Comparison of ENCODE assay signal across 19 cellular contexts in the genomic region with DNA sequence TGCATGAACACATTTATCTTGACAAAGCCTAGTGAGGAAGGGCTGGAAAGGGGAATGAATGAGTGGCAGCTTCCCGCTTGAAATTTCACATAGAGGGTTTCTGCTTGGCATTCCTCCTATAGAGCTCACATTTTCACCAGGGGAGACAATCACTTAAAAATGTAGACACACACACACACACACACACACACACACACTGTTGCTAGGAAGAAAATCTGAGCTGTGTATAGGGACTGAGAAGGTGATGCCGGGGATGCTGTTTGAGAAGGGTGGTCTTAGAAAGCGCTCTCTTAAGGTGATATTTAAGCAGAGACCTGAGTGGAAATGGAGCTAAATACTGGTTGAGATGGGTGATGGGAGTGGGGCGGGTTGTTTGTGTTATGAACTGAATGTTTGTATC.
DNase-seq lines count a peak whose midpoint lies in the region; FAIRE-seq and TF ChIP-seq lines count a peak whose summit lies in the region.
"Had no signal": no experiment of that assay in that cellular context is flagged by ENCODE, and none has a peak within 500 bp of the region (broad histone marks: within the 10 kb centered on the region; RNA-seq: fewer than 3 reads in every experiment).

No MANE protein-coding gene starts in this region.

- intact Hi-C loops in endothelial cell of umbilical vein (cut with micrococcal nuclease) (no loop called here), lower leg skin (cut with DNase I; ENCODE audit: low total_unique reads) (no loop called here)

- no TSS peak for BruUV-seq in endothelial cell of umbilical vein (replicated peaks; lab: Mats Ljungman, UMichigan)

- peaks cover 22% of the 10 kb centered on the region for H3K4me1 Mint-ChIP-seq in type B pancreatic cell (ENCODE audit: unreplicated experiment)

- CTCF ChIA-PET in endothelial cell of umbilical vein (lab: Charles Lee), result interaction anchor here (2.1 kb wide), 1 partner anchor 189 kb away, joined by 9 read pairs; no protein-coding TSS in a partner anchor

- peaks cover 10% of the 10 kb centered on the region for H3K4me1 ChIP-seq in endothelial cell of umbilical vein (ENCODE audit: control insufficient read depth, extremely low read depth, insufficient read depth, low read length)
- H3K4me1 ChIP-seq: BE2C had no signal

- no peaks in the 10 kb centered on the region for H3K9me3 ChIP-seq in KOPT-K1 (ENCODE audit: insufficient read depth, low read length, poor library complexity, severe bottlenecking)
- H3K9me3 ChIP-seq in endothelial cell of umbilical vein (replicated peaks; ENCODE audit: control insufficient read depth, insufficient read depth, low read length), result no peaks in the 10 kb centered on the region
- H3K9me3 ChIP-seq: BE2C, Caco-2 had no signal

- FAIRE-seq in endothelial cell of umbilical vein (lab: Jason Lieb, UNC) (no peak), H54 (lab: Jason Lieb, UNC) (no peak)
- FAIRE-seq: A204.1, D721Med had no signal

- H3K36me3 Mint-ChIP-seq in type B pancreatic cell, result peaks cover 3% of the 10 kb centered on the region

- H3K27ac Mint-ChIP-seq in type B pancreatic cell, result no peak overlapping the region
- H3K27ac Mint-ChIP-seq: CD4-positive, CD25-positive, alpha-beta regulatory T cell; HFFc6 had no signal

- H3K4me2 ChIP-seq in endothelial cell of umbilical vein (ENCODE audit: insufficient read depth, low read length), result no peak overlapping the region

- H3K9ac ChIP-seq in endothelial cell of umbilical vein (replicated peaks; ENCODE audit: extremely low read depth, insufficient read depth, low read length), result no peak overlapping the region

- H3K4me3 ChIP-seq in endothelial cell of umbilical vein (replicated peaks in 1 of 3; ENCODE audit: insufficient read depth in 1 of 3, low read depth in 1 of 3, low read length in 3 of 3) (no peak overlapping the region), lower leg skin (ENCODE audit: low read depth, poor library complexity, severe bottlenecking) (no peak overlapping the region)

- H2AFZ ChIP-seq in endothelial cell of umbilical vein (ENCODE audit: low read depth, low read length), result no peak overlapping the region

- H3K27me3 ChIP-seq in endothelial cell of umbilical vein (ENCODE audit: control insufficient read depth in 2 of 2, insufficient read depth in 2 of 2, low read length in 2 of 2), result no peaks in the 10 kb centered on the region
- H3K27me3 ChIP-seq: BE2C had no signal

- no peaks in the 10 kb centered on the region for H3K27me3 Mint-ChIP-seq in type B pancreatic cell
- H3K27me3 Mint-ChIP-seq: CD4-positive, CD25-positive, alpha-beta regulatory T cell had no signal

- dilution Hi-C loops in endothelial cell of umbilical vein (cut with MboI; ENCODE audit: extremely low pct_ligation_motif_present, low sequenced_read_pairs), result no loop called here

- H3K27ac ChIP-seq in KOPT-K1 (ENCODE audit: low read depth, low read length, poor library complexity, severe bottlenecking) (peak overlapping the region; percentile 1), endothelial cell of umbilical vein (ENCODE audit: insufficient read depth, low read depth, low read length) (no peak overlapping the region)
- H3K27ac ChIP-seq: HL-60 had no signal

- peak; percentile 23 for DNase-seq in RPMI8226
- DNase-seq in endothelial cell of umbilical vein (ENCODE audit: low read depth, low spot score), result peak; percentile 9
- DNase-seq in type B pancreatic cell (ENCODE audit: extremely low spot score, unreplicated experiment), result no peak
- DNase-seq in lower leg skin (ENCODE audit: low spot score in 2 of 2), result no peak
- DNase-seq in H54 (ENCODE audit: insufficient read length, low spot score), result no peak
- no peak for DNase-seq in NCI-H2081 treated with DMSO at 0.1 percent for 48 hours (lab: John Stamatoyannopoulos, UW)
- DNase-seq: ACHN, Caco-2, DMS153, DMS79, GF-D8, HCEC 1CT, HFFc6 had no signal

- H3K9me3 Mint-ChIP-seq in type B pancreatic cell, result no peaks in the 10 kb centered on the region

- 87% methylated on average over 4 of the region's 4 CpGs for WGBS in lower leg skin, 2 donors

- no peaks in the 10 kb centered on the region for H3K79me2 ChIP-seq in endothelial cell of umbilical vein (ENCODE audit: control insufficient read depth, insufficient read depth, low read length)

- TF ChIP-seq CTCF in endothelial cell of umbilical vein (IDR thresholded peaks at IDR 0.05; ENCODE audit: extremely low read depth in 1 of 2, insufficient read depth in 1 of 2, low read depth in 1 of 2, low read length in 2 of 2), result no peak
- no peak for TF ChIP-seq CTCF in type B pancreatic cell (conservative IDR thresholded peaks at IDR 0.05)
- no peak for TF ChIP-seq CTCF in lower leg skin (IDR thresholded peaks at IDR 0.05)

- TF ChIP-seq POLR2A in endothelial cell of umbilical vein (IDR thresholded peaks at IDR 0.05; ENCODE audit: low read depth, low read length) (no peak), lower leg skin (IDR thresholded peaks at IDR 0.05) (no peak), H54 (IDR thresholded peaks at IDR 0.05; ENCODE audit: low read depth, low read length) (no peak)

- peak overlapping the region; percentile 7 for H3K4me3 Mint-ChIP-seq in type B pancreatic cell
- H3K4me3 Mint-ChIP-seq: CD4-positive, CD25-positive, alpha-beta regulatory T cell; HFFc6 had no signal

- H3K36me3 ChIP-seq in KOPT-K1 (ENCODE audit: insufficient read depth, low read length) (no peaks in the 10 kb centered on the region), endothelial cell of umbilical vein (ENCODE audit: control insufficient read depth in 2 of 2, extremely low read depth in 1 of 2, insufficient read depth in 2 of 2, low read length in 2 of 2) (no peaks in the 10 kb centered on the region)
- H3K36me3 ChIP-seq: BE2C had no signal

- POLR2A ChIA-PET in endothelial cell of umbilical vein (lab: Charles Lee), result interaction anchor here (0.7 kb wide), 1 partner anchor 31 kb away, joined by 3 read pairs; no protein-coding TSS in a partner anchor

- no peaks in the 10 kb centered on the region for H4K20me1 ChIP-seq in endothelial cell of umbilical vein (replicated peaks; ENCODE audit: control insufficient read depth, extremely low read depth, insufficient read depth, low read length)

- no peaks in the 10 kb centered on the region for H3K9me1 ChIP-seq in endothelial cell of umbilical vein (replicated peaks; ENCODE audit: control insufficient read depth, extremely low read depth, insufficient read depth, low read length)

TF ChIP-seq in endothelial cell of umbilical vein, 7 proteins besides CTCF, POLR2A, EP300 and RAD21:
- no peak for TF ChIP-seq GATA2 (IDR thresholded peaks at IDR 0.05; ENCODE audit: insufficient read depth, insufficient read length, low read depth, low read length)
- TF ChIP-seq, protein P1, sequence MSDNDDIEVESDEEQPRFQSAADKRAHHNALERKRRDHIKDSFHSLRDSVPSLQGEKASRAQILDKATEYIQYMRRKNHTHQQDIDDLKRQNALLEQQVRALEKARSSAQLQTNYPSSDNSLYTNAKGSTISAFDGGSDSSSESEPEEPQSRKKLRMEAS (IDR thresholded peaks at IDR 0.05; ENCODE audit: insufficient read depth, insufficient read length), result no peak
- TF ChIP-seq MYC (IDR thresholded peaks at IDR 0.05; ENCODE audit: low read depth, low read length), result no peak
- TF ChIP-seq JUN (IDR thresholded peaks at IDR 0.05; ENCODE audit: borderline replicate concordance, insufficient read depth, insufficient read length, low read depth), result no peak
- no peak for TF ChIP-seq EZH2 (IDR thresholded peaks at IDR 0.05; ENCODE audit: borderline replicate concordance, low read depth, low read length, severe bottlenecking)
- no peak for TF ChIP-seq FOS (IDR thresholded peaks at IDR 0.05; ENCODE audit: borderline replicate concordance, insufficient read depth, low read length)
- TF ChIP-seq POLR2AphosphoS5 (IDR thresholded peaks at IDR 0.05; ENCODE audit: insufficient read depth, low read depth, low read length), result no peak

Comparison
In these comparisons a context has a peak if more than half of its experiments do, and no peak if none do; other contexts are left out.
1. DNase-seq: peak in RPMI8226 (single experiment) and endothelial cell of umbilical vein (single experiment); none in type B pancreatic cell (single experiment), lower leg skin (0 of 2), H54 (single experiment) and NCI-H2081 treated with DMSO at 0.1 percent for 48 hours (single experiment).